In the genomic region with DNA sequence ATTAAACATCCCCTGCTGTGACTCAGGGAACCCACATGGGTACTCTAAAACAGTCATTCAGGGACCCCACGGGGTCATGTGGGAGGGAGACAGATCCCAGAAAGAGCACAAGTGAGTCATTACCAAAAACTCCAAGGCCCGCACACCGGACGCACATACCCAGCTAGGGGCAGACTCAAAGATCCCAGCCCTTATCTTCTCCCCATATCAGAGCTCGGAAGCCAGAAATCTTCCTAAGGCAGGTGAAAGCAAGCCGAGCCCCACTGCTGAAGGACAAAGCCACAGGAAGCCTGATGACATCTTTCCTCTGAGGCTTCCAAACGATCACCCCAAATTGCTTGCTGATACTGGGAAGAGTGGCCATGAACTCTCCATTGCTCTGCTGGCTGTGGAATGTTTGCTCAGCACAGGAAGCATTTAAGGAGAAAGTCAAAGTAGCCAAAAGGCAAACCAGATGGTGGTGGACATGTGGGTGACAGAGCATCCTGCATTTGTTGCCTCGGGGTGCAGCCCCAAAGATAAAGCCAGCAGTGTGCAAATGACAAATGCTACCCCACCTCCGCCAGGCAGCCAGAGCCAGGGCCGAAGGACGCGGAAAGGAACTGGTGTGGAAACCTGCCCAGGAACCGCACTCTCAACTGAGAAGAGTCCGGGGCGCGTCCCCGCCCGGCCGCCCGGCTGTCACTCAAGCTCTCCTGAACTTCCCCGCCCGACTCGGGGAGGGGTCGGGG, we compare ENCODE assay signal across 8 cellular contexts. TPM values are rescaled to one million over a fixed set of nuclear protein-coding genes. Genes with fewer than 3 reads are reported as not detected.
DNase-seq lines count a peak whose midpoint lies in the region; ATAC-seq and TF ChIP-seq lines count a peak whose summit lies in the region.

No MANE protein-coding gene starts in this region.

- peak overlapping the region; percentile 46 for H3K27ac ChIP-seq in KMS-11
- peak overlapping the region; percentile 96 for H3K27ac ChIP-seq in right cardiac atrium (ENCODE audit: low read length)
- H3K27ac ChIP-seq in aorta (ENCODE audit: low read depth in 1 of 2, low read length in 2 of 2) = peak overlapping the region; percentile 80 to 85

- peaks cover 26% of the 10 kb centered on the region; the same call in 1 of the 2 replicates for H3K79me2 ChIP-seq in KMS-11 (ENCODE audit: insufficient read depth, low read depth)

- H3K4me1 Mint-ChIP-seq in T-helper 17 cell = peaks cover 24% of the 10 kb centered on the region

- peak overlapping the region; percentile 86 for H3K4me3 ChIP-seq in KMS-11 (IDR thresholded peaks at IDR 0.05; ENCODE audit: insufficient read depth, low read depth, low read length)
- peak overlapping the region; percentile 90 for H3K4me3 ChIP-seq in right cardiac atrium (ENCODE audit: low read length)
- H3K4me3 ChIP-seq in aorta (ENCODE audit: low read length in 2 of 2) = peak overlapping the region; percentile 77 to 81

- peak overlapping the region; percentile 97 for H3K27ac Mint-ChIP-seq in T-helper 17 cell

- intact Hi-C loops in right cardiac atrium (cut with DNase I) = loop anchor here in 2 of 4 donors (2.0 kb wide), 1 partner anchor 16 kb away; a partner anchor contains a TSS
- intact Hi-C loops in aorta (cut with DNase I) = loop anchor here in 1 of 2 donors (2.0 kb wide), 1 partner anchor 16 kb away; a partner anchor contains a TSS

- TF ChIP-seq CTCF in KMS-11 (conservative IDR thresholded peaks at IDR 0.05; ENCODE audit: low read depth, low read length) = no peak

- 1% methylated on average over 24 of the region's 24 CpGs for WGBS in right cardiac atrium
- WGBS in aorta, 2 donors = 0% methylated on average over 24 of the region's 24 CpGs

- no peaks in the 10 kb centered on the region for H3K27me3 Mint-ChIP-seq in T-helper 17 cell

- H3K4me1 ChIP-seq in KMS-11 (ENCODE audit: low read depth, poor library complexity, severe bottlenecking) (peaks cover 12% of the 10 kb centered on the region), right cardiac atrium (ENCODE audit: control insufficient read depth, insufficient read depth, low read length) (peaks cover 3% of the 10 kb centered on the region), aorta (ENCODE audit: control insufficient read depth in 1 of 2, insufficient read depth in 2 of 2, low read length in 2 of 2) (no peaks in the 10 kb centered on the region)

- H3K27me3 ChIP-seq in KMS-11 (ENCODE audit: insufficient read depth, low read depth) (no peaks in the 10 kb centered on the region), right cardiac atrium (ENCODE audit: control insufficient read depth, insufficient read depth) (no peaks in the 10 kb centered on the region), aorta (ENCODE audit: control insufficient read depth in 1 of 2, insufficient read depth in 2 of 2, low read length in 1 of 2) (no peaks in the 10 kb centered on the region)

- no peaks in the 10 kb centered on the region for H4K20me1 ChIP-seq in KMS-11 (ENCODE audit: insufficient read depth)

- H3K9me3 ChIP-seq in T-helper 17 cell (ENCODE audit: control insufficient read depth, low read length, poor library complexity, severe bottlenecking) (no peaks in the 10 kb centered on the region), right cardiac atrium (ENCODE audit: control insufficient read depth, low read length) (no peaks in the 10 kb centered on the region), aorta (ENCODE audit: control insufficient read depth, low read length) (no peaks in the 10 kb centered on the region)

- H3K4me2 ChIP-seq in KMS-11 = peak overlapping the region; percentile 50

- DNase-seq in GF-D8 (lab: John Stamatoyannopoulos, UW) (peak; percentile 59), T-helper 17 cell (peak; percentile 29 to 69 (median 36)), anterior cingulate cortex (lab: John Stamatoyannopoulos, UW) (peak in 50 of 58 donors; percentile 24 to 82 (median 60)), right cardiac atrium (peak; percentile 79 to 91 (median 89)), renal cortical epithelial cell (ENCODE audit: low read depth) (peak; percentile 76), aorta (peak; percentile 78 to 88)

- peak overlapping the region; percentile 76 for H3K9ac ChIP-seq in KMS-11

- peaks cover 8% of the 10 kb centered on the region for H3K36me3 Mint-ChIP-seq in T-helper 17 cell (ENCODE audit: low read depth)

- H3K36me3 ChIP-seq in KMS-11 (ENCODE audit: insufficient read depth) = no peaks in the 10 kb centered on the region
- H3K36me3 ChIP-seq in aorta (ENCODE audit: control insufficient read depth in 1 of 2, insufficient read depth in 2 of 2, low read length in 1 of 2) = no peaks in the 10 kb centered on the region

- H3K4me3 Mint-ChIP-seq in T-helper 17 cell = peak overlapping the region; percentile 95

- H2AFZ ChIP-seq in KMS-11 (ENCODE audit: low read depth) = peak overlapping the region; percentile 25; the same call in 1 of the 2 replicates

- ATAC-seq in GM21825 (IDR thresholded peaks at IDR 0.05; ENCODE audit: unreplicated experiment) (peak; percentile 46), T-helper 17 cell (peak; percentile 27), right cardiac atrium (peak; percentile 53 to 55), aorta (ENCODE audit: low FRiP score) (peak; percentile 35)

RNA-seq across cellular contexts. Expression of a gene that starts 0.8 kb away (rescaled TPM):
- 10 to 100 TPM; 90.9 to 98.0 TPM for total RNA-seq in T-helper 17 cell
- 10 to 100 TPM; 60.0 to 71.5 (median 65.7) TPM for total RNA-seq in right cardiac atrium
- polyA plus RNA-seq in right cardiac atrium = 57.4 TPM
- 75.3 and 89.3 TPM in 2 replicates for total RNA-seq in renal cortical epithelial cell
- 10 to 100 TPM; 70.6 to 74.4 TPM for total RNA-seq in aorta
- polyA plus RNA-seq in aorta = 10 to 100 TPM; 63.2 to 92.2 TPM

RNA-seq across cellular contexts. Expression of a gene that starts 6.5 kb away (rescaled TPM):
- 10 to 100 TPM; 12.5 to 13.5 TPM for total RNA-seq in T-helper 17 cell
- total RNA-seq in right cardiac atrium = 1 to 10 TPM; 3.8 to 8.3 (median 4.5) TPM
- polyA plus RNA-seq in right cardiac atrium = 7.4 TPM
- 0.17 and 3.9 TPM in 2 replicates for total RNA-seq in renal cortical epithelial cell
- 10 to 100 TPM; 10.3 TPM for total RNA-seq in aorta
- 10 to 100 TPM in 1 of 2 donors, 1 to 10 TPM in 1; 4.1 to 36.3 TPM for polyA plus RNA-seq in aorta

RNA-seq across cellular contexts. Expression of a gene that starts 17.2 kb away (rescaled TPM):
- 100 to 1,000 TPM; 112 to 122 TPM for total RNA-seq in T-helper 17 cell
- total RNA-seq in right cardiac atrium = 1,000 to 10,000 TPM in 3 of 4 donors, 100 to 1,000 TPM in 1; 893 to 1,145 (median 1,032) TPM
- polyA plus RNA-seq in right cardiac atrium = 2,498 TPM
- total RNA-seq in renal cortical epithelial cell = 143 and 359 TPM in 2 replicates
- 100 to 1,000 TPM; 114 to 130 TPM for total RNA-seq in aorta
- polyA plus RNA-seq in aorta = 100 to 1,000 TPM; 250 to 286 TPM

RNA-seq across cellular contexts. Expression of a gene that starts 50.3 kb away (rescaled TPM):
- total RNA-seq in T-helper 17 cell (100 to 1,000 TPM; 406 to 439 TPM), right cardiac atrium (1 to 10 TPM in 3 of 4 donors, under 1 TPM in 1; 0.62 to 1.5 (median 1.1) TPM), renal cortical epithelial cell (not detected in 2 replicates), aorta (1 to 10 TPM; 4.3 to 7.5 TPM)
- polyA plus RNA-seq in right cardiac atrium (1.3 TPM), aorta (1 to 10 TPM; 1.3 to 2.8 TPM)

Comparison
In these comparisons a context has a peak if more than half of its experiments do, and no peak if none do; other contexts are left out.
1. Peak in every context shown above with its lines: DNase-seq, ATAC-seq, H3K4me3 ChIP-seq and H3K27ac ChIP-seq.
2. DNase-seq: peak in every context shown above with its lines; median percentile 89 in right cardiac atrium; 83 in aorta; 76 in renal cortical epithelial cell; 60 in anterior cingulate cortex; 59 in GF-D8; 36 in T-helper 17 cell.
3. H3K27ac ChIP-seq: peak in every context shown above with its lines; median percentile 96 in right cardiac atrium; 82 in aorta; 46 in KMS-11.